ENCODE assay signal across 9 cellular contexts in the genomic region with DNA sequence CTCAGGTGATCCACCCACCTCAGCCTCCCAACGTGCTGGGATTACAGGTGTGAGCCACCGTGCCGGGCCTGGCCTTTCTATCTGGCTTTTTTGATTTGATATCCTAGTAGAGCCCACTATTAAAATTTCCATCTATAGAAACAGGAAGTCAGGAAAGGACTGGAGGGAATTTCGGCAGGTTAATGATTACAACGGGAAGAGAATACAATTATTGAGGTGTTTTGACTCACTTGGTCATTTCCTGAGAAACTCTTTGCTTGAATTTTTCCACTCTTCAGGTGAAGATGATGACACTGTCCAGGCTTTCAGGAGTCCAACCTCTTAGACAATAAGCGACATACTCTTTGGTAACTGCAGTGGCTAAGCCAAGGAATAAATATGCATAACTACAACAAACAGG. TPM values are rescaled to one million over a fixed set of nuclear protein-coding genes. Genes with fewer than 3 reads are reported as not detected.
DNase-seq lines count a peak whose midpoint lies in the region; ATAC-seq and TF ChIP-seq lines count a peak whose summit lies in the region.
"Had no signal": no experiment of that assay in that cellular context is flagged by ENCODE, and none has a peak within 500 bp of the region (broad histone marks: within the 10 kb centered on the region; RNA-seq: fewer than 3 reads in every experiment).

No MANE protein-coding gene starts in this region.

- DNase-seq in heart right ventricle, result no peak
- no peak for DNase-seq in Right ventricle myocardium inferior (ENCODE audit: missing footprints)
- no peak for DNase-seq in breast epithelium (ENCODE audit: low spot score in 2 of 2)
- no peak for DNase-seq in uterus
- DNase-seq in HUDEP-2 (lab: John Stamatoyannopoulos, UW; ENCODE audit: unreplicated experiment in 76 of 76), result no peak
- no peak for DNase-seq in mucosa of gallbladder (ENCODE audit: low spot score)
- no peak for DNase-seq in activated gamma-delta T cell (lab: John Stamatoyannopoulos, UW)
- DNase-seq: T-helper 9 cell had no signal

- peak overlapping the region in 8 of 10 donors; percentile 67 to 89 (median 80) for H3K4me3 ChIP-seq in heart right ventricle
- peak overlapping the region in 1 of 3 donors; percentile 94 for H3K4me3 ChIP-seq in breast epithelium
- H3K4me3 ChIP-seq in mucosa of rectum (ENCODE audit: low read length in 2 of 2), result peak overlapping the region; percentile 92 to 96
- peak overlapping the region; percentile 79 to 89 for H3K4me3 ChIP-seq in uterus

- TF ChIP-seq POLR2A in breast epithelium (IDR thresholded peaks at IDR 0.05) (no peak), uterus (IDR thresholded peaks at IDR 0.05) (no peak)

- H3K9me3 ChIP-seq in heart right ventricle (no peaks in the 10 kb centered on the region), breast epithelium (no peaks in the 10 kb centered on the region), mucosa of rectum (ENCODE audit: control insufficient read depth in 2 of 2, low read length in 2 of 2) (no peaks in the 10 kb centered on the region), uterus (no peaks in the 10 kb centered on the region)

- H3K27me3 ChIP-seq in heart right ventricle, result no peaks in the 10 kb centered on the region
- H3K27me3 ChIP-seq in breast epithelium, result no peaks in the 10 kb centered on the region
- H3K27me3 ChIP-seq in mucosa of rectum (ENCODE audit: control insufficient read depth in 2 of 2, insufficient read depth in 2 of 2, low read length in 2 of 2), result no peaks in the 10 kb centered on the region
- H3K27me3 ChIP-seq in uterus, result no peaks in the 10 kb centered on the region

- H3K4me1 ChIP-seq in heart right ventricle, result peaks cover 0 to 42% (median 35%) of the 10 kb centered on the region in 9 donors
- H3K4me1 ChIP-seq in breast epithelium, result peaks cover 0 to 5% of the 10 kb centered on the region in 2 donors
- peaks cover 8 to 22% of the 10 kb centered on the region in 2 donors for H3K4me1 ChIP-seq in mucosa of rectum (ENCODE audit: control insufficient read depth in 2 of 2, insufficient read depth in 2 of 2, low read length in 2 of 2)
- no peaks in the 10 kb centered on the region for H3K4me1 ChIP-seq in uterus

- WGBS in heart right ventricle, 2 donors, result 76 to 84% methylated on average over 6 of the region's 6 CpGs

- no peak for TF ChIP-seq CTCF in heart right ventricle (IDR thresholded peaks at IDR 0.05)
- no peak for TF ChIP-seq CTCF in breast epithelium (IDR thresholded peaks at IDR 0.05)
- TF ChIP-seq CTCF in uterus (IDR thresholded peaks at IDR 0.05), result no peak

- intact Hi-C loops in heart right ventricle (cut with DNase I) (loop anchor here in 7 of 10 donors (2.0 to 10.0 kb wide), 6 partner anchors 96 to 219 kb away; no protein-coding TSS in a partner anchor), Right ventricle myocardium inferior (cut with DNase I) (loop anchor here (2.0 to 5.0 kb wide), 2 partner anchors 96 to 218 kb away; no protein-coding TSS in a partner anchor), breast epithelium (cut with DNase I; ENCODE audit: low total_unique reads) (no loop called here), uterus (cut with DNase I; ENCODE audit: low total_unique reads) (no loop called here)

- peak overlapping the region; percentile 92 to 98 for H3K9ac ChIP-seq in mucosa of rectum (ENCODE audit: low read depth in 1 of 2, low read length in 2 of 2)

- H3K27ac ChIP-seq in heart right ventricle (peak overlapping the region in 9 of 10 donors; percentile 93 to 99 (median 97)), breast epithelium (peak overlapping the region; percentile 98 to 99), mucosa of rectum (ENCODE audit: low read depth in 2 of 2, low read length in 2 of 2) (peak overlapping the region; percentile 94 to 97), uterus (peak overlapping the region; percentile 96)

- no peak for ATAC-seq in heart right ventricle
- ATAC-seq in Right ventricle myocardium inferior, result no peak

- H3K36me3 ChIP-seq in heart right ventricle (peaks cover 0 to 9% (median 0%) of the 10 kb centered on the region in 9 donors), breast epithelium (no peaks in the 10 kb centered on the region), mucosa of rectum (ENCODE audit: control insufficient read depth in 2 of 2, insufficient read depth in 2 of 2, low read length in 2 of 2) (no peaks in the 10 kb centered on the region), uterus (no peaks in the 10 kb centered on the region)

RNA-seq across cellular contexts. Expression of a gene that starts 1.1 kb away (rescaled TPM):
- total RNA-seq in heart right ventricle, result 10 to 100 TPM; 34.3 to 48.2 (median 44.8) TPM
- polyA plus RNA-seq in heart right ventricle, result 10 to 100 TPM in 1 of 2 donors, 1 to 10 TPM in 1; 9.5 to 22.8 TPM
- total RNA-seq in Right ventricle myocardium inferior, result 39.3 TPM
- 100 to 1,000 TPM in 1 of 3 donors, 10 to 100 TPM in 2; 78.1 to 113 (median 80.3) TPM for total RNA-seq in breast epithelium
- total RNA-seq in uterus, result 100 to 1,000 TPM in 3 of 4 donors, 10 to 100 TPM in 1; 52.9 to 311 (median 128) TPM
- total RNA-seq in mucosa of gallbladder, result 49.6 TPM

Comparison
In these comparisons a context has a peak if more than half of its experiments do, and no peak if none do; other contexts are left out.
1. intact Hi-C loops: an anchor here in heart right ventricle (2.0 to 10.0 kb wide) and Right ventricle myocardium inferior (2.0 to 5.0 kb wide); none called in breast epithelium and uterus.